In genomic region chr16:70724146-70725023, GRCh38 we compare ENCODE assay signal across 1 cellular context.
A peak's percentile ranks its signal among the peaks of the same experiment; 100 is the strongest.
TF ChIP-seq lines count a peak whose summit lies in the region.

No MANE protein-coding gene starts in this region.

TF ChIP-seq in HepG2, 621 proteins besides CTCF, POLR2A, EP300 and RAD21 (continued from another document and continues in another):
- no peak; the same call in 1 of the 2 replicates for TF ChIP-seq USF2 (IDR thresholded peaks at IDR 0.05; ENCODE audit: low read depth, low read length)
- no peak for TF ChIP-seq USF2 (CRISPR knock-in tag; IDR thresholded peaks at IDR 0.05; ENCODE audit: borderline replicate concordance)
- TF ChIP-seq SIN3B (IDR thresholded peaks at IDR 0.05; ENCODE audit: low read length), result no peak; the same call in 1 of the 2 replicates
- TF ChIP-seq GLMP (CRISPR knock-in tag; IDR thresholded peaks at IDR 0.05; ENCODE audit: borderline replicate concordance), result no peak
- TF ChIP-seq DNMT1 (CRISPR knock-in tag; IDR thresholded peaks at IDR 0.05), result no peak
- no peak; the same call in 1 of the 2 replicates for TF ChIP-seq ZKSCAN1 (IDR thresholded peaks at IDR 0.05; ENCODE audit: low read length)
- no peak for TF ChIP-seq LCORL (IDR thresholded peaks at IDR 0.05)
- TF ChIP-seq LCORL (CRISPR knock-in tag; IDR thresholded peaks at IDR 0.05), result 0 out of 2 replicates have a peak, but pooled peaks have one; percentile 81
- TF ChIP-seq PHF5A (CRISPR knock-in tag; IDR thresholded peaks at IDR 0.05; ENCODE audit: low read depth, unreplicated experiment), result no peak
- TF ChIP-seq RBM39 (IDR thresholded peaks at IDR 0.05; ENCODE audit: low read depth, low read length, poor library complexity, severe bottlenecking), result no peak
- no peak; the same call in none of the 2 replicates for TF ChIP-seq ZNF598 (CRISPR knock-in tag; IDR thresholded peaks at IDR 0.05; ENCODE audit: borderline replicate concordance)
- no peak; the same call in 1 of the 2 replicates for TF ChIP-seq ZNF510 (CRISPR knock-in tag; IDR thresholded peaks at IDR 0.05; ENCODE audit: low read depth)
- no peak for TF ChIP-seq MBD4 (IDR thresholded peaks at IDR 0.05; ENCODE audit: borderline replicate concordance, low read length)
- TF ChIP-seq SNAPC5 (CRISPR knock-in tag; IDR thresholded peaks at IDR 0.05; ENCODE audit: borderline replicate concordance), result no peak; the same call in 1 of the 2 replicates
- TF ChIP-seq, protein P1, sequence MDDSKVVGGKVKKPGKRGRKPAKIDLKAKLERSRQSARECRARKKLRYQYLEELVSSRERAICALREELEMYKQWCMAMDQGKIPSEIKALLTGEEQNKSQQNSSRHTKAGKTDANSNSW (CRISPR knock-in tag; IDR thresholded peaks at IDR 0.05; ENCODE audit: borderline replicate concordance), result peak; percentile 69
- no peak for TF ChIP-seq MTA3 (CRISPR knock-in tag; IDR thresholded peaks at IDR 0.05)
- TF ChIP-seq TARDBP (CRISPR knock-in tag; IDR thresholded peaks at IDR 0.05), result peak; percentile 90
- 0 out of 2 replicates have a peak, but pooled peaks have one; percentile 15 for TF ChIP-seq ZNF33B (CRISPR knock-in tag; IDR thresholded peaks at IDR 0.05)
- TF ChIP-seq ATF7-NPFF (CRISPR knock-in tag; IDR thresholded peaks at IDR 0.05; ENCODE audit: low read depth), result no peak; the same call in 1 of the 2 replicates
- TF ChIP-seq MED13 (CRISPR knock-in tag; IDR thresholded peaks at IDR 0.05), result peak; percentile 85
- TF ChIP-seq XBP1 (CRISPR knock-in tag; IDR thresholded peaks at IDR 0.05), result peak; percentile 61; the same call in 1 of the 2 replicates
- peak; percentile 53 for TF ChIP-seq FOSL2 (CRISPR knock-in tag; IDR thresholded peaks at IDR 0.05)
- TF ChIP-seq, protein P2, sequence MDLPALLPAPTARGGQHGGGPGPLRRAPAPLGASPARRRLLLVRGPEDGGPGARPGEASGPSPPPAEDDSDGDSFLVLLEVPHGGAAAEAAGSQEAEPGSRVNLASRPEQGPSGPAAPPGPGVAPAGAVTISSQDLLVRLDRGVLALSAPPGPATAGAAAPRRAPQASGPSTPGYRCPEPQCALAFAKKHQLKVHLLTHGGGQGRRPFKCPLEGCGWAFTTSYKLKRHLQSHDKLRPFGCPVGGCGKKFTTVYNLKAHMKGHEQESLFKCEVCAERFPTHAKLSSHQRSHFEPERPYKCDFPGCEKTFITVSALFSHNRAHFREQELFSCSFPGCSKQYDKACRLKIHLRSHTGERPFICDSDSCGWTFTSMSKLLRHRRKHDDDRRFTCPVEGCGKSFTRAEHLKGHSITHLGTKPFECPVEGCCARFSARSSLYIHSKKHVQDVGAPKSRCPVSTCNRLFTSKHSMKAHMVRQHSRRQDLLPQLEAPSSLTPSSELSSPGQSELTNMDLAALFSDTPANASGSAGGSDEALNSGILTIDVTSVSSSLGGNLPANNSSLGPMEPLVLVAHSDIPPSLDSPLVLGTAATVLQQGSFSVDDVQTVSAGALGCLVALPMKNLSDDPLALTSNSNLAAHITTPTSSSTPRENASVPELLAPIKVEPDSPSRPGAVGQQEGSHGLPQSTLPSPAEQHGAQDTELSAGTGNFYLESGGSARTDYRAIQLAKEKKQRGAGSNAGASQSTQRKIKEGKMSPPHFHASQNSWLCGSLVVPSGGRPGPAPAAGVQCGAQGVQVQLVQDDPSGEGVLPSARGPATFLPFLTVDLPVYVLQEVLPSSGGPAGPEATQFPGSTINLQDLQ (CRISPR knock-in tag; IDR thresholded peaks at IDR 0.05), result no peak
- TF ChIP-seq, protein P3, sequence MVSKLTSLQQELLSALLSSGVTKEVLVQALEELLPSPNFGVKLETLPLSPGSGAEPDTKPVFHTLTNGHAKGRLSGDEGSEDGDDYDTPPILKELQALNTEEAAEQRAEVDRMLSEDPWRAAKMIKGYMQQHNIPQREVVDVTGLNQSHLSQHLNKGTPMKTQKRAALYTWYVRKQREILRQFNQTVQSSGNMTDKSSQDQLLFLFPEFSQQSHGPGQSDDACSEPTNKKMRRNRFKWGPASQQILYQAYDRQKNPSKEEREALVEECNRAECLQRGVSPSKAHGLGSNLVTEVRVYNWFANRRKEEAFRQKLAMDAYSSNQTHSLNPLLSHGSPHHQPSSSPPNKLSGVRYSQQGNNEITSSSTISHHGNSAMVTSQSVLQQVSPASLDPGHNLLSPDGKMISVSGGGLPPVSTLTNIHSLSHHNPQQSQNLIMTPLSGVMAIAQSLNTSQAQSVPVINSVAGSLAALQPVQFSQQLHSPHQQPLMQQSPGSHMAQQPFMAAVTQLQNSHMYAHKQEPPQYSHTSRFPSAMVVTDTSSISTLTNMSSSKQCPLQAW (CRISPR knock-in tag; IDR thresholded peaks at IDR 0.05), result peak; percentile 71
- TF ChIP-seq STAT5B (CRISPR knock-in tag; IDR thresholded peaks at IDR 0.05), result no peak
- TF ChIP-seq ZNF296 (CRISPR knock-in tag; conservative IDR thresholded peaks at IDR 0.05), result peak; percentile 82
- peak; percentile 94 for TF ChIP-seq MAZ (IDR thresholded peaks at IDR 0.05; ENCODE audit: borderline replicate concordance, low read depth, low read length)
- TF ChIP-seq MAZ (CRISPR knock-in tag; IDR thresholded peaks at IDR 0.05; ENCODE audit: low read depth), result no peak
- TF ChIP-seq HOXD1 (CRISPR knock-in tag; IDR thresholded peaks at IDR 0.05), result 0 out of 2 replicates have a peak, but pooled peaks have one; percentile 4
- TF ChIP-seq GATAD1 (CRISPR knock-in tag; IDR thresholded peaks at IDR 0.05), result no peak; the same call in none of the 2 replicates
- 0 out of 2 replicates have a peak, but pooled peaks have one; percentile 70 for TF ChIP-seq ZNF383 (CRISPR knock-in tag; IDR thresholded peaks at IDR 0.05; ENCODE audit: borderline replicate concordance)
- peak; percentile 11; the same call in 1 of the 2 replicates for TF ChIP-seq ZNF703 (CRISPR knock-in tag; IDR thresholded peaks at IDR 0.05; ENCODE audit: borderline replicate concordance)
- TF ChIP-seq KAT8 (CRISPR knock-in tag; IDR thresholded peaks at IDR 0.05), result peak; percentile 22
- TF ChIP-seq, protein P4, sequence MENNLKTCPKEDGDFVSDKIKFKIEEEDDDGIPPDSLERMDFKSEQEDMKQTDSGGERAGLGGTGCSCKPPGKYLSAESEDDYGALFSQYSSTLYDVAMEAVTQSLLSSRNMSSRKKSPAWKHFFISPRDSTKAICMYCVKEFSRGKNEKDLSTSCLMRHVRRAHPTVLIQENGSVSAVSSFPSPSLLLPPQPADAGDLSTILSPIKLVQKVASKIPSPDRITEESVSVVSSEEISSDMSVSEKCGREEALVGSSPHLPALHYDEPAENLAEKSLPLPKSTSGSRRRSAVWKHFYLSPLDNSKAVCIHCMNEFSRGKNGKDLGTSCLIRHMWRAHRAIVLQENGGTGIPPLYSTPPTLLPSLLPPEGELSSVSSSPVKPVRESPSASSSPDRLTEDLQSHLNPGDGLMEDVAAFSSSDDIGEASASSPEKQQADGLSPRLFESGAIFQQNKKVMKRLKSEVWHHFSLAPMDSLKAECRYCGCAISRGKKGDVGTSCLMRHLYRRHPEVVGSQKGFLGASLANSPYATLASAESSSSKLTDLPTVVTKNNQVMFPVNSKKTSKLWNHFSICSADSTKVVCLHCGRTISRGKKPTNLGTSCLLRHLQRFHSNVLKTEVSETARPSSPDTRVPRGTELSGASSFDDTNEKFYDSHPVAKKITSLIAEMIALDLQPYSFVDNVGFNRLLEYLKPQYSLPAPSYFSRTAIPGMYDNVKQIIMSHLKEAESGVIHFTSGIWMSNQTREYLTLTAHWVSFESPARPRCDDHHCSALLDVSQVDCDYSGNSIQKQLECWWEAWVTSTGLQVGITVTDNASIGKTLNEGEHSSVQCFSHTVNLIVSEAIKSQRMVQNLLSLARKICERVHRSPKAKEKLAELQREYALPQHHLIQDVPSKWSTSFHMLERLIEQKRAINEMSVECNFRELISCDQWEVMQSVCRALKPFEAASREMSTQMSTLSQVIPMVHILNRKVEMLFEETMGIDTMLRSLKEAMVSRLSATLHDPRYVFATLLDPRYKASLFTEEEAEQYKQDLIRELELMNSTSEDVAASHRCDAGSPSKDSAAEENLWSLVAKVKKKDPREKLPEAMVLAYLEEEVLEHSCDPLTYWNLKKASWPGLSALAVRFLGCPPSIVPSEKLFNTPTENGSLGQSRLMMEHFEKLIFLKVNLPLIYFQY (CRISPR knock-in tag; IDR thresholded peaks at IDR 0.05; ENCODE audit: borderline replicate concordance), result peak; percentile 98
- no peak for TF ChIP-seq TOPORS (CRISPR knock-in tag; IDR thresholded peaks at IDR 0.05)
- no peak for TF ChIP-seq ZNF432 (CRISPR knock-in tag; IDR thresholded peaks at IDR 0.05; ENCODE audit: borderline replicate concordance)
- TF ChIP-seq GTF2F1 (IDR thresholded peaks at IDR 0.05; ENCODE audit: low read length), result peak; percentile 54; the same call in 1 of the 2 replicates
- no peak for TF ChIP-seq TRAFD1 (CRISPR knock-in tag; IDR thresholded peaks at IDR 0.05; ENCODE audit: borderline replicate concordance)
- TF ChIP-seq ZC3H4 (CRISPR knock-in tag; IDR thresholded peaks at IDR 0.05; ENCODE audit: borderline replicate concordance), result peak; percentile 89
- peak; percentile 63 for TF ChIP-seq HDAC1 (CRISPR knock-in tag; IDR thresholded peaks at IDR 0.05)
- no peak for TF ChIP-seq CSRNP2 (CRISPR knock-in tag; conservative IDR thresholded peaks at IDR 0.05; ENCODE audit: low read depth)
- TF ChIP-seq MTA1 (CRISPR knock-in tag; IDR thresholded peaks at IDR 0.05; ENCODE audit: borderline replicate concordance), result peak; percentile 61
- TF ChIP-seq, protein P5, sequence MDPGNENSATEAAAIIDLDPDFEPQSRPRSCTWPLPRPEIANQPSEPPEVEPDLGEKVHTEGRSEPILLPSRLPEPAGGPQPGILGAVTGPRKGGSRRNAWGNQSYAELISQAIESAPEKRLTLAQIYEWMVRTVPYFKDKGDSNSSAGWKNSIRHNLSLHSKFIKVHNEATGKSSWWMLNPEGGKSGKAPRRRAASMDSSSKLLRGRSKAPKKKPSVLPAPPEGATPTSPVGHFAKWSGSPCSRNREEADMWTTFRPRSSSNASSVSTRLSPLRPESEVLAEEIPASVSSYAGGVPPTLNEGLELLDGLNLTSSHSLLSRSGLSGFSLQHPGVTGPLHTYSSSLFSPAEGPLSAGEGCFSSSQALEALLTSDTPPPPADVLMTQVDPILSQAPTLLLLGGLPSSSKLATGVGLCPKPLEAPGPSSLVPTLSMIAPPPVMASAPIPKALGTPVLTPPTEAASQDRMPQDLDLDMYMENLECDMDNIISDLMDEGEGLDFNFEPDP (CRISPR knock-in tag; conservative IDR thresholded peaks at IDR 0.05), result no peak
- 0 out of 2 replicates have a peak, but pooled peaks have one; percentile 9 for TF ChIP-seq ZNF766 (CRISPR knock-in tag; IDR thresholded peaks at IDR 0.05; ENCODE audit: borderline replicate concordance)
- peak; percentile 42; the same call in 1 of the 2 replicates for TF ChIP-seq NAIF1 (CRISPR knock-in tag; IDR thresholded peaks at IDR 0.05; ENCODE audit: borderline replicate concordance)
- no peak for TF ChIP-seq SOX6 (IDR thresholded peaks at IDR 0.05)
- TF ChIP-seq SOX6 (CRISPR knock-in tag; IDR thresholded peaks at IDR 0.05), result peak; percentile 92
- TF ChIP-seq ZMYM4 (CRISPR knock-in tag; IDR thresholded peaks at IDR 0.05), result peak; percentile 64
- peak; percentile 59; the same call in 1 of the 2 replicates for TF ChIP-seq ZNF17 (CRISPR knock-in tag; IDR thresholded peaks at IDR 0.05)
- peak; percentile 36; the same call in 1 of the 2 replicates for TF ChIP-seq PITX1 (CRISPR knock-in tag; IDR thresholded peaks at IDR 0.05)
- TF ChIP-seq MBNL3 (CRISPR knock-in tag; conservative IDR thresholded peaks at IDR 0.05), result no peak
